In genomic region chr18:9737814-9738160, GRCh38 we compare ENCODE assay signal across 10 cellular contexts. TPM values are rescaled to one million over a fixed set of nuclear protein-coding genes. Genes with fewer than 3 reads are reported as not detected.
DNase-seq lines count a peak whose midpoint lies in the region; ATAC-seq and TF ChIP-seq lines count a peak whose summit lies in the region.
"Had no signal": no experiment of that assay in that cellular context is flagged by ENCODE, and none has a peak within 500 bp of the region (broad histone marks: within the 10 kb centered on the region; RNA-seq: fewer than 3 reads in every experiment).

No MANE protein-coding gene starts in this region.

- ATAC-seq in HG03039 (IDR thresholded peaks at IDR 0.05; ENCODE audit: unreplicated experiment) (no peak), HG02763 (IDR thresholded peaks at IDR 0.05; ENCODE audit: unreplicated experiment) (no peak)
- ATAC-seq: WTC11 had no signal

- no peaks in the 10 kb centered on the region for H3K27me3 ChIP-seq in dorsolateral prefrontal cortex

- H3K27ac ChIP-seq in dorsolateral prefrontal cortex = peak overlapping the region in 23 of 59 donors; percentile 5 to 59 (median 31)

- no peak for TF ChIP-seq CTCF in dorsolateral prefrontal cortex (IDR thresholded peaks at IDR 0.05 in 54 of 56, conservative IDR thresholded peaks at IDR 0.05 in 2 of 56; ENCODE audit: low read depth in 1 of 56, partially characterized antibody in 56 of 56)

- CTCF ChIA-PET in HEK293T (lab: Yijun Ruan, JAX) = no interaction called here

- intact Hi-C loops in dorsolateral prefrontal cortex (cut with DNase I) = no loop called here

- peak overlapping the region in 20 of 59 donors; percentile 9 to 41 (median 18) for H3K4me3 ChIP-seq in dorsolateral prefrontal cortex
- H3K4me3 ChIP-seq: lung had no signal

- DNase-seq in HEK293T (ENCODE audit: extremely low spot score) (peak; percentile 24), NCI-H2171 (lab: John Stamatoyannopoulos, UW) (peak; percentile 7), dorsolateral prefrontal cortex (peak; percentile 18 to 86 (median 74)), retina (peak; percentile 92), NCI-H446 treated with DMSO at 0.1 percent for 48 hours (lab: John Stamatoyannopoulos, UW) (no peak)
- DNase-seq: NCI-H524 had no signal

- POLR2A ChIA-PET in HEK293T (lab: Yijun Ruan, JAX) = no interaction called here

TF ChIP-seq in HEK293T, 16 proteins besides CTCF, POLR2A, EP300 and RAD21:
- TF ChIP-seq SUZ12 (IDR thresholded peaks at IDR 0.05) = no peak
- no peak for TF ChIP-seq HDGF (IDR thresholded peaks at IDR 0.05; ENCODE audit: borderline replicate concordance)
- no peak for TF ChIP-seq LEF1 (IDR thresholded peaks at IDR 0.05; ENCODE audit: borderline replicate concordance)
- TF ChIP-seq FOXM1 (IDR thresholded peaks at IDR 0.05; ENCODE audit: borderline replicate concordance) = no peak
TF ChIP-seq in HEK293T: peak in this region for 0.

RNA-seq across cellular contexts. Expression of gene RAB31, which starts 29.7 kb away (rescaled TPM):
- 100 to 1,000 TPM in 41 of 120 experiments, 10 to 100 TPM in 79; 48.3 to 273 (median 87.7) TPM for total RNA-seq in dorsolateral prefrontal cortex
